Comparison of ENCODE assay signal across 18 cellular contexts in genomic region chr7:34354906-34355305, GRCh38.
DNase-seq lines count a peak whose midpoint lies in the region; ATAC-seq and TF ChIP-seq lines count a peak whose summit lies in the region.
"Had no signal": no experiment of that assay in that cellular context is flagged by ENCODE, and none has a peak within 500 bp of the region (broad histone marks: within the 10 kb centered on the region; RNA-seq: fewer than 3 reads in every experiment).

No MANE protein-coding gene starts in this region.

- H3K27ac ChIP-seq in PC-3 (ENCODE audit: low read length) (no peak overlapping the region), thyroid gland (no peak overlapping the region)
- H3K27ac ChIP-seq: cardiac muscle cell, epithelial cell of prostate, stomach, VCaP had no signal

- no peak for TF ChIP-seq CTCF in PC-3 (conservative IDR thresholded peaks at IDR 0.05; ENCODE audit: low read depth, low read length)
- TF ChIP-seq CTCF in choroid plexus epithelial cell (conservative IDR thresholded peaks at IDR 0.05; ENCODE audit: low read depth, low read length), result no peak
- TF ChIP-seq CTCF in thyroid gland (IDR thresholded peaks at IDR 0.05), result no peak
- no peak for TF ChIP-seq CTCF in Calu3 (IDR thresholded peaks at IDR 0.05; ENCODE audit: unreplicated experiment)

- H4K20me1 ChIP-seq in PC-3 (ENCODE audit: low read length), result no peaks in the 10 kb centered on the region

- intact Hi-C loops in PC-3 (cut with micrococcal nuclease), result no loop called here
- intact Hi-C loops in thyroid gland (cut with DNase I), result no loop called here
- intact Hi-C loops in Calu3 (cut with micrococcal nuclease; ENCODE audit: unreplicated experiment), result no loop called here

- H3K9me2 ChIP-seq in PC-3 (replicated peaks; ENCODE audit: low read length), result no peaks in the 10 kb centered on the region

- H3K79me2 ChIP-seq in PC-3 (ENCODE audit: low read length), result no peaks in the 10 kb centered on the region

- H3K4me3 ChIP-seq in PC-3 (ENCODE audit: low read length) (no peak overlapping the region), choroid plexus epithelial cell (ENCODE audit: low read depth, low read length) (no peak overlapping the region), thyroid gland (replicated peaks in 1 of 3) (no peak overlapping the region)
- H3K4me3 ChIP-seq: cardiac muscle cell, stomach had no signal

- H3K27ac Mint-ChIP-seq in Calu3 (ENCODE audit: unreplicated experiment), result no peak overlapping the region

- no peak overlapping the region for H3K9ac ChIP-seq in PC-3 (ENCODE audit: low read length)

- peak; percentile 8 for DNase-seq in G401 (ENCODE audit: low spot score)
- peak; percentile 23 for DNase-seq in PC-3
- DNase-seq in choroid plexus epithelial cell (ENCODE audit: low read depth), result peak; percentile 69
- DNase-seq in pons (ENCODE audit: low spot score), result peak; percentile 19
- DNase-seq in dermis blood vessel endothelial cell, result no peak
- DNase-seq in thyroid gland, result no peak
- no peak for DNase-seq in Calu3
- DNase-seq: activated CD8-positive, alpha-beta memory T cell treated with anti-CD3 and anti-CD28 coated beads for 24 hours; activated gamma-delta T cell; Caco-2; MM.1S; NK-92 treated with Interleukin-12 subunit alpha and Interleukin-12 subunit beta, amount 100 ng/mL, for 24 hours; small intestine; stomach had no signal

- no peaks in the 10 kb centered on the region for H3K27me3 Mint-ChIP-seq in Calu3 (ENCODE audit: unreplicated experiment)

- no peak overlapping the region for H3K4me3 Mint-ChIP-seq in Calu3 (ENCODE audit: low read depth, unreplicated experiment)

- no peaks in the 10 kb centered on the region for H3F3A ChIP-seq in PC-3 (ENCODE audit: low read length, unreplicated experiment)

- in situ Hi-C loops in G401 (cut with HindIII; ENCODE audit: low sequenced_read_pairs), result no loop called here

- no TSS peak for BruUV-seq in PC-3 (replicated peaks; lab: Mats Ljungman, UMichigan)
- no TSS peak for BruUV-seq in Calu3 (replicated peaks; lab: Mats Ljungman, UMichigan)

- H3K9me3 Mint-ChIP-seq in Calu3 (ENCODE audit: low read depth, unreplicated experiment), result peaks cover 2% of the 10 kb centered on the region

- H3K27me3 ChIP-seq in PC-3 (ENCODE audit: low read length) (peaks cover 6% of the 10 kb centered on the region; the same call in 1 of the 2 replicates), thyroid gland (no peaks in the 10 kb centered on the region)
- H3K27me3 ChIP-seq: cardiac muscle cell, stomach had no signal

- no peaks in the 10 kb centered on the region for H3K36me3 Mint-ChIP-seq in Calu3 (ENCODE audit: insufficient read depth, unreplicated experiment)

- no peaks in the 10 kb centered on the region for H3K4me1 Mint-ChIP-seq in Calu3 (ENCODE audit: low read depth, unreplicated experiment)

- no peaks in the 10 kb centered on the region for H3K4me1 ChIP-seq in PC-3 (ENCODE audit: insufficient read depth, low read length)
- H3K4me1 ChIP-seq in thyroid gland, result no peaks in the 10 kb centered on the region
- H3K4me1 ChIP-seq: Caco-2, stomach had no signal

- TF ChIP-seq POLR2A in thyroid gland (IDR thresholded peaks at IDR 0.05), result no peak

- no peaks in the 10 kb centered on the region for H3K9me3 ChIP-seq in PC-3 (ENCODE audit: low read length)
- no peaks in the 10 kb centered on the region for H3K9me3 ChIP-seq in thyroid gland
- H3K9me3 ChIP-seq: Caco-2, stomach had no signal

- H3K4me2 ChIP-seq in PC-3 (ENCODE audit: low read length), result no peak overlapping the region

- CTCF ChIA-PET in PC-3 (lab: Charles Lee) (no interaction called here), Calu3 (lab: Charles Lee) (no interaction called here)

- ATAC-seq in PC-3, result no peak
- ATAC-seq in HG03565 (IDR thresholded peaks at IDR 0.05; ENCODE audit: unreplicated experiment), result no peak

- H3K36me3 ChIP-seq in PC-3 (ENCODE audit: low read depth, low read length) (no peaks in the 10 kb centered on the region), thyroid gland (no peaks in the 10 kb centered on the region)
- H3K36me3 ChIP-seq: cardiac muscle cell, stomach had no signal

- no peak overlapping the region for H2AFZ ChIP-seq in PC-3 (ENCODE audit: low read length)

- POLR2A ChIA-PET in PC-3 (lab: Charles Lee; ENCODE audit: unreplicated experiment), result no interaction called here

Comparison
In these comparisons a context has a peak if more than half of its experiments do, and no peak if none do; other contexts are left out.
1. DNase-seq: peak in G401 (single experiment), PC-3 (single experiment), choroid plexus epithelial cell (single experiment) and pons (single experiment); none in dermis blood vessel endothelial cell (single experiment), thyroid gland (0 of 2) and Calu3 (single experiment).